15 cellular contexts compared by ENCODE assay signal in the genomic region with DNA sequence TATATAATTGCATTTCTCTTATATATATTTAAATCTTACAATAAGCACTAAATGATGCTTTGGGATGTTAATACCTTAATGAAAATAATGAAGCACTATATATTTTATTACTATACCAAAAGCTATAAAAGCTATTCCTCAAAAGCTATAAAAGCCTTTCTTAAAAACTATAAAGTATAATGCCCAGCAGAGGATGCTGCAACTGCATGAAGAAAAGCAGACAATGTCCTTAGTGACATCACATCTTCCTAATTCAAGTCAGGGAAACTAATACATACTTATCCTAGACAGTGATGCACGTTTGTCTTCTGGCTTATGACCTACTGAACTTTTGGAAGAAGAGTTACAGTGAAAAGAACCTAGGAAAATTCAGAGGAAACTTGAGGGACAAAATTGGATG. TPM values are rescaled to one million over a fixed set of nuclear protein-coding genes. Genes with fewer than 3 reads are reported as not detected.
A peak's percentile ranks its signal among the peaks of the same experiment; 100 is the strongest.
DNase-seq lines count a peak whose midpoint lies in the region; ATAC-seq and TF ChIP-seq lines count a peak whose summit lies in the region.
"Had no signal": no experiment of that assay in that cellular context is flagged by ENCODE, and none has a peak within 500 bp of the region (broad histone marks: within the 10 kb centered on the region; RNA-seq: fewer than 3 reads in every experiment).

No MANE protein-coding gene starts in this region.

- no peak overlapping the region for H2AFZ ChIP-seq in PC-3 (ENCODE audit: low read length)

- H3K4me1 ChIP-seq in PC-3 (ENCODE audit: insufficient read depth, low read length) (no peaks in the 10 kb centered on the region), gastroesophageal sphincter (no peaks in the 10 kb centered on the region)

- peaks cover 34% of the 10 kb centered on the region for H3K27me3 Mint-ChIP-seq in activated CD4-positive, alpha-beta memory T cell treated with anti-CD3 and anti-CD28 coated beads, Interleukin-2, amount 10 ng/mL, durations not matched to agents 7 days and 5 days

- H3K4me2 ChIP-seq in PC-3 (ENCODE audit: low read length), result no peak overlapping the region

- intact Hi-C loops in PC-3 (cut with micrococcal nuclease), result loop anchor here (1.0 kb wide), 1 partner anchor 101 kb away; no protein-coding TSS in a partner anchor

- no peak for TF ChIP-seq EP300 in gastroesophageal sphincter (IDR thresholded peaks at IDR 0.05)

- TF ChIP-seq POLR2A in gastroesophageal sphincter (IDR thresholded peaks at IDR 0.05), result no peak
- no peak for TF ChIP-seq POLR2A in GM18505 (IDR thresholded peaks at IDR 0.05; ENCODE audit: borderline replicate concordance, extremely low read depth, insufficient read depth, insufficient read length)

- CTCF ChIA-PET in PC-3 (lab: Charles Lee), result interaction anchor here (0.7 to 1.4 kb wide), 7 partner anchors 17 to 119 kb away, joined by 3 to 17 read pairs (median 4); a partner anchor contains a TSS
- CTCF ChIA-PET in activated CD4-positive, alpha-beta memory T cell treated with anti-CD3 and anti-CD28 coated beads, Interleukin-2, amount 10 ng/mL, durations not matched to agents 7 days and 5 days (lab: Charles Lee), result interaction anchor here (1.0 to 1.4 kb wide), 2 partner anchors 13 to 101 kb away, joined by 4 to 6 read pairs; no protein-coding TSS in a partner anchor

- H3K9me3 Mint-ChIP-seq in activated CD4-positive, alpha-beta memory T cell treated with anti-CD3 and anti-CD28 coated beads, Interleukin-2, amount 10 ng/mL, durations not matched to agents 7 days and 5 days, result no peaks in the 10 kb centered on the region
- H3K9me3 Mint-ChIP-seq: activated CD4-positive, alpha-beta T cell treated with anti-CD3 and anti-CD28 coated beads, Interleukin-2, amount 10 ng/mL, durations not matched to agents 24 days and 14 days; activated naive CD4-positive, alpha-beta T cell treated with anti-CD3 and anti-CD28 coated beads for 36 hours had no signal

- 27 to 37% methylated on average over 1 of the region's 1 CpG for WGBS in gastroesophageal sphincter (ENCODE audit: low coverage in 1 of 2), 2 donors

- peak; percentile 31; the same call in 1 of the 2 replicates for ATAC-seq in PC-3
- no peak for ATAC-seq in gastroesophageal sphincter
- ATAC-seq in GM18505 (IDR thresholded peaks at IDR 0.05; ENCODE audit: unreplicated experiment), result no peak
- ATAC-seq: right cardiac atrium had no signal

- H3K4me3 Mint-ChIP-seq in activated CD4-positive, alpha-beta memory T cell treated with anti-CD3 and anti-CD28 coated beads, Interleukin-2, amount 10 ng/mL, durations not matched to agents 7 days and 5 days, result no peak overlapping the region
- H3K4me3 Mint-ChIP-seq: activated CD4-positive, alpha-beta T cell treated with anti-CD3 and anti-CD28 coated beads, Interleukin-2, amount 10 ng/mL, durations not matched to agents 24 days and 14 days; activated naive CD4-positive, alpha-beta T cell treated with anti-CD3 and anti-CD28 coated beads for 36 hours had no signal

- H3F3A ChIP-seq in PC-3 (ENCODE audit: low read length, unreplicated experiment), result no peaks in the 10 kb centered on the region

- BruUV-seq in PC-3 (replicated peaks; lab: Mats Ljungman, UMichigan), result no TSS peak

- H3K4me1 Mint-ChIP-seq in activated CD4-positive, alpha-beta memory T cell treated with anti-CD3 and anti-CD28 coated beads, Interleukin-2, amount 10 ng/mL, durations not matched to agents 7 days and 5 days, result no peaks in the 10 kb centered on the region
- H3K4me1 Mint-ChIP-seq: activated CD4-positive, alpha-beta T cell treated with anti-CD3 and anti-CD28 coated beads, Interleukin-2, amount 10 ng/mL, durations not matched to agents 24 days and 14 days had no signal

- H3K9me2 ChIP-seq in PC-3 (replicated peaks; ENCODE audit: low read length), result no peaks in the 10 kb centered on the region

- no peak overlapping the region for H3K9ac ChIP-seq in PC-3 (ENCODE audit: low read length)

- H3K27me3 ChIP-seq in PC-3 (ENCODE audit: low read length) (no peaks in the 10 kb centered on the region), gastroesophageal sphincter (peaks cover 18% of the 10 kb centered on the region)

- H3K9me3 ChIP-seq in PC-3 (ENCODE audit: low read length), result no peaks in the 10 kb centered on the region
- H3K9me3 ChIP-seq in gastroesophageal sphincter, result no peaks in the 10 kb centered on the region

- H3K36me3 Mint-ChIP-seq in activated CD4-positive, alpha-beta memory T cell treated with anti-CD3 and anti-CD28 coated beads, Interleukin-2, amount 10 ng/mL, durations not matched to agents 7 days and 5 days (ENCODE audit: low read depth), result no peaks in the 10 kb centered on the region

- H3K27ac ChIP-seq in PC-3 (ENCODE audit: low read length), result no peak overlapping the region
- no peak overlapping the region for H3K27ac ChIP-seq in gastroesophageal sphincter
- H3K27ac ChIP-seq: dorsolateral prefrontal cortex, thoracic aorta had no signal

- peak; percentile 38 for TF ChIP-seq CTCF in AG09309 (IDR thresholded peaks at IDR 0.05; ENCODE audit: control insufficient read depth, insufficient read depth, low read depth, low read length, missing control alignments)
- TF ChIP-seq CTCF in GM12865 (IDR thresholded peaks at IDR 0.05; ENCODE audit: insufficient read depth, low read depth, low read length, missing control alignments), result peak; percentile 54
- TF ChIP-seq CTCF in PC-3 (conservative IDR thresholded peaks at IDR 0.05; ENCODE audit: low read depth, low read length), result peak; percentile 68
- TF ChIP-seq CTCF in epithelial cell of proximal tubule (conservative IDR thresholded peaks at IDR 0.05; ENCODE audit: low read depth, low read length), result peak; percentile 34
- TF ChIP-seq CTCF in gastroesophageal sphincter (IDR thresholded peaks at IDR 0.05), result no peak

- DNase-seq in AG09309 (ENCODE audit: low read depth) (no peak), GM12865 (ENCODE audit: low read depth) (peak; percentile 44), PC-3 (peak; percentile 65), epithelial cell of proximal tubule (ENCODE audit: low read depth) (no peak), NCI-H524 (lab: John Stamatoyannopoulos, UW) (no peak)
- no peak for DNase-seq in activated CD4-positive, alpha-beta memory T cell treated with anti-CD3 and anti-CD28 coated beads, Interleukin-2, amount 10 ng/mL, durations not matched to agents 7 days and 5 days
- DNase-seq: activated CD4-positive, alpha-beta T cell treated with anti-CD3 and anti-CD28 coated beads, Interleukin-2, amount 10 ng/mL, durations not matched to agents 24 days and 14 days; activated naive CD4-positive, alpha-beta T cell treated with anti-CD3 and anti-CD28 coated beads for 36 hours; COR-L47; dorsolateral prefrontal cortex; right cardiac atrium; SHP77 treated with DMSO at 0.1 percent for 48 hours had no signal

- H3K27ac Mint-ChIP-seq in activated CD4-positive, alpha-beta memory T cell treated with anti-CD3 and anti-CD28 coated beads, Interleukin-2, amount 10 ng/mL, durations not matched to agents 7 days and 5 days, result no peak overlapping the region
- H3K27ac Mint-ChIP-seq: activated CD4-positive, alpha-beta T cell treated with anti-CD3 and anti-CD28 coated beads, Interleukin-2, amount 10 ng/mL, durations not matched to agents 24 days and 14 days; activated naive CD4-positive, alpha-beta T cell treated with anti-CD3 and anti-CD28 coated beads for 36 hours had no signal

- no peaks in the 10 kb centered on the region for H3K79me2 ChIP-seq in PC-3 (ENCODE audit: low read length)

- H3K4me3 ChIP-seq in AG09309 (ENCODE audit: control insufficient read depth, low read depth, low read length), result no peak overlapping the region
- H3K4me3 ChIP-seq in GM12865 (ENCODE audit: low read depth, low read length), result no peak overlapping the region
- H3K4me3 ChIP-seq in PC-3 (ENCODE audit: low read length), result no peak overlapping the region
- H3K4me3 ChIP-seq in epithelial cell of proximal tubule (ENCODE audit: low read depth, low read length), result no peak overlapping the region
- H3K4me3 ChIP-seq in gastroesophageal sphincter, result no peak overlapping the region
- H3K4me3 ChIP-seq: dorsolateral prefrontal cortex, thoracic aorta had no signal

- no peaks in the 10 kb centered on the region for H4K20me1 ChIP-seq in PC-3 (ENCODE audit: low read length)

- H3K36me3 ChIP-seq in PC-3 (ENCODE audit: low read depth, low read length) (no peaks in the 10 kb centered on the region), gastroesophageal sphincter (no peaks in the 10 kb centered on the region)
- H3K36me3 ChIP-seq: thoracic aorta had no signal

- POLR2A ChIA-PET in PC-3 (lab: Charles Lee; ENCODE audit: unreplicated experiment), result interaction anchor here (0.6 kb wide), 1 partner anchor 118 kb away, joined by 3 read pairs; no protein-coding TSS in a partner anchor
- POLR2A ChIA-PET in activated CD4-positive, alpha-beta memory T cell treated with anti-CD3 and anti-CD28 coated beads, Interleukin-2, amount 10 ng/mL, durations not matched to agents 7 days and 5 days (lab: Charles Lee), result no interaction called here

RNA-seq across cellular contexts. Expression of a gene that starts 13.6 kb away (rescaled TPM):
- not detected in 2 replicates for total RNA-seq in PC-3 (2014; rRNA removed)
- not detected in 2 replicates for total RNA-seq in epithelial cell of proximal tubule
- total RNA-seq in gastroesophageal sphincter, result not detected
- total RNA-seq in activated CD4-positive, alpha-beta memory T cell treated with anti-CD3 and anti-CD28 coated beads, Interleukin-2, amount 10 ng/mL, durations not matched to agents 7 days and 5 days, result not detected
- total RNA-seq: activated CD4-positive, alpha-beta T cell treated with anti-CD3 and anti-CD28 coated beads, Interleukin-2, amount 10 ng/mL, durations not matched to agents 24 days and 14 days; activated naive CD4-positive, alpha-beta T cell treated with anti-CD3 and anti-CD28 coated beads for 36 hours; dorsolateral prefrontal cortex; right cardiac atrium; thoracic aorta had no signal

Comparison
In these comparisons a context has a peak if more than half of its experiments do, and no peak if none do; other contexts are left out.
1. DNase-seq: peak in GM12865 (single experiment) and PC-3 (single experiment); none in AG09309 (single experiment), epithelial cell of proximal tubule (single experiment), NCI-H524 (0 of 2) and activated CD4-positive, alpha-beta memory T cell treated with anti-CD3 and anti-CD28 coated beads, Interleukin-2, amount 10 ng/mL, durations not matched to agents 7 days and 5 days (single experiment).
2. CTCF ChIP-seq: peak in AG09309 (single experiment), GM12865 (single experiment), PC-3 (single experiment) and epithelial cell of proximal tubule (single experiment); none in gastroesophageal sphincter (0 of 4).